Comparison of ENCODE assay signal across 23 cellular contexts in genomic region chr11:121420398-121420797, GRCh38. TPM values are rescaled to one million over a fixed set of nuclear protein-coding genes. Genes with fewer than 3 reads are reported as not detected.
DNase-seq lines count a peak whose midpoint lies in the region; ATAC-seq and TF ChIP-seq lines count a peak whose summit lies in the region.
"Had no signal": no experiment of that assay in that cellular context is flagged by ENCODE, and none has a peak within 500 bp of the region (broad histone marks: within the 10 kb centered on the region; RNA-seq: fewer than 3 reads in every experiment).

No MANE protein-coding gene starts in this region.

- intact Hi-C loops in natural killer cell (cut with micrococcal nuclease) = no loop called here
- intact Hi-C loops in activated CD8-positive, alpha-beta T cell treated with anti-CD3 and anti-CD28 coated beads for 36 hours (cut with micrococcal nuclease) = loop anchor here (5.0 kb wide), 1 partner anchor 93 kb away; no protein-coding TSS in a partner anchor
- intact Hi-C loops in head of caudate nucleus (cut with DNase I) = no loop called here

- H3K9me3 Mint-ChIP-seq in natural killer cell treated with Interleukin-12 subunit alpha and Interleukin-12 subunit beta and Interleukin-15 and Interleukin-18, amount 100 ng/mL, for 72 hours = no peaks in the 10 kb centered on the region
- no peaks in the 10 kb centered on the region for H3K9me3 Mint-ChIP-seq in natural killer cell
- peaks cover 8% of the 10 kb centered on the region for H3K9me3 Mint-ChIP-seq in activated CD8-positive, alpha-beta T cell treated with anti-CD3 and anti-CD28 coated beads for 36 hours
- H3K9me3 Mint-ChIP-seq: stimulated activated naive CD8-positive, alpha-beta T cell treated with anti-CD3 and anti-CD28 coated beads, Interleukin-15, Interleukin-2, amounts not matched to agents 100 ng/mL and 50 ng/mL, for 24 hours had no signal

- no peak for ATAC-seq in natural killer cell treated with Interleukin-12 subunit alpha and Interleukin-12 subunit beta and Interleukin-15 and Interleukin-18, amount 100 ng/mL, for 72 hours
- ATAC-seq in natural killer cell (no peak), GM18502 (IDR thresholded peaks at IDR 0.05; ENCODE audit: poor library complexity, unreplicated experiment) (no peak), GM19395 (IDR thresholded peaks at IDR 0.05; ENCODE audit: unreplicated experiment) (no peak)
- ATAC-seq in activated CD8-positive, alpha-beta T cell treated with anti-CD3 and anti-CD28 coated beads for 36 hours = peak; percentile 22

- H3K9ac ChIP-seq in Karpas-422 (ENCODE audit: low read length) = no peak overlapping the region

- peaks cover 35 to 55% of the 10 kb centered on the region in 2 donors for H3K4me1 Mint-ChIP-seq in natural killer cell treated with Interleukin-12 subunit alpha and Interleukin-12 subunit beta and Interleukin-15 and Interleukin-18, amount 100 ng/mL, for 72 hours (ENCODE audit: low read depth in 2 of 2)
- H3K4me1 Mint-ChIP-seq in natural killer cell = peaks cover 35 to 37% of the 10 kb centered on the region in 2 donors
- peaks cover 66% of the 10 kb centered on the region for H3K4me1 Mint-ChIP-seq in activated CD8-positive, alpha-beta T cell treated with anti-CD3 and anti-CD28 coated beads for 36 hours (ENCODE audit: low read depth)

- no peaks in the 10 kb centered on the region for H3K27me3 Mint-ChIP-seq in natural killer cell treated with Interleukin-12 subunit alpha and Interleukin-12 subunit beta and Interleukin-15 and Interleukin-18, amount 100 ng/mL, for 72 hours
- H3K27me3 Mint-ChIP-seq in natural killer cell (ENCODE audit: low read depth in 2 of 2) = peaks cover 0 to 3% of the 10 kb centered on the region in 2 donors
- no peaks in the 10 kb centered on the region for H3K27me3 Mint-ChIP-seq in activated CD8-positive, alpha-beta T cell treated with anti-CD3 and anti-CD28 coated beads for 36 hours
- H3K27me3 Mint-ChIP-seq: stimulated activated naive CD8-positive, alpha-beta T cell treated with anti-CD3 and anti-CD28 coated beads, Interleukin-15, Interleukin-2, amounts not matched to agents 100 ng/mL and 50 ng/mL, for 24 hours had no signal

- CTCF ChIA-PET in activated CD8-positive, alpha-beta T cell treated with anti-CD3 and anti-CD28 coated beads for 36 hours (lab: Charles Lee) = interaction anchor here (0.9 to 1.2 kb wide), 4 partner anchors 9 to 101 kb away, joined by 3 to 4 read pairs (median 3); no protein-coding TSS in a partner anchor

- H2AFZ ChIP-seq in Karpas-422 (ENCODE audit: low read length) = no peak overlapping the region

- POLR2A ChIA-PET in activated CD8-positive, alpha-beta T cell treated with anti-CD3 and anti-CD28 coated beads for 36 hours (lab: Charles Lee) = interaction anchor here (0.9 kb wide), 1 partner anchor 32 kb away, joined by 3 read pairs; the partner anchor contains the start of gene SORL1-AS1

- DNase-seq in natural killer cell treated with Interleukin-12 subunit alpha and Interleukin-12 subunit beta and Interleukin-15 and Interleukin-18, amount 100 ng/mL, for 72 hours (ENCODE audit: low spot score) = no peak
- no peak for DNase-seq in natural killer cell
- no peak for DNase-seq in Karpas-422
- DNase-seq in activated CD8-positive, alpha-beta T cell treated with anti-CD3 and anti-CD28 coated beads for 36 hours = no peak
- no peak for DNase-seq in head of caudate nucleus
- no peak for DNase-seq in C1 segment of cervical spinal cord (lab: John Stamatoyannopoulos, UW)
- DNase-seq: activated CD4-positive, alpha-beta T cell treated with anti-CD3 and anti-CD28 coated beads for 4 hours; caudate nucleus; GF-D8; H7; KBM-7; NCI-H1436; NCI-H2107; psoas muscle; SIG-M5; stimulated activated CD4-positive, alpha-beta T cell treated with anti-CD3 and anti-CD28 coated beads, Interleukin-15, amount 100 ng/mL, for 24 hours had no signal

- no peaks in the 10 kb centered on the region for H3K9me2 ChIP-seq in Karpas-422 (replicated peaks; ENCODE audit: insufficient read depth, low read length)

- H3K4me3 Mint-ChIP-seq in natural killer cell treated with Interleukin-12 subunit alpha and Interleukin-12 subunit beta and Interleukin-15 and Interleukin-18, amount 100 ng/mL, for 72 hours = no peak overlapping the region
- H3K4me3 Mint-ChIP-seq in natural killer cell = no peak overlapping the region
- H3K4me3 Mint-ChIP-seq in activated CD8-positive, alpha-beta T cell treated with anti-CD3 and anti-CD28 coated beads for 36 hours = no peak overlapping the region
- H3K4me3 Mint-ChIP-seq: stimulated activated naive CD8-positive, alpha-beta T cell treated with anti-CD3 and anti-CD28 coated beads, Interleukin-15, Interleukin-2, amounts not matched to agents 100 ng/mL and 50 ng/mL, for 24 hours had no signal

- peak overlapping the region; percentile 100 for H3K27ac ChIP-seq in Karpas-422 (ENCODE audit: low read length)
- H3K27ac ChIP-seq: ascending aorta, C4-2B, psoas muscle had no signal

- no peak overlapping the region for H3K4me2 ChIP-seq in Karpas-422 (ENCODE audit: low read depth, low read length, poor library complexity, severe bottlenecking)

- no peaks in the 10 kb centered on the region for H4K20me1 ChIP-seq in Karpas-422 (ENCODE audit: insufficient read depth, low read depth, low read length)

- no peaks in the 10 kb centered on the region for H3K79me2 ChIP-seq in Karpas-422 (ENCODE audit: low read length)

- peak overlapping the region; percentile 6 for H3K27ac Mint-ChIP-seq in natural killer cell treated with Interleukin-12 subunit alpha and Interleukin-12 subunit beta and Interleukin-15 and Interleukin-18, amount 100 ng/mL, for 72 hours
- H3K27ac Mint-ChIP-seq in natural killer cell = no peak overlapping the region
- no peak overlapping the region for H3K27ac Mint-ChIP-seq in activated CD8-positive, alpha-beta T cell treated with anti-CD3 and anti-CD28 coated beads for 36 hours
- H3K27ac Mint-ChIP-seq: activated naive CD4-positive, alpha-beta T cell treated with anti-CD3 and anti-CD28 coated beads, Interleukin-2, amount 50 U/mL, for 72 hours; stimulated activated naive CD8-positive, alpha-beta T cell treated with anti-CD3 and anti-CD28 coated beads, Interleukin-15, Interleukin-2, amounts not matched to agents 100 ng/mL and 50 ng/mL, for 24 hours had no signal

- H3K4me3 ChIP-seq in Karpas-422 (ENCODE audit: low read length) = no peak overlapping the region
- H3K4me3 ChIP-seq: ascending aorta, lung, psoas muscle had no signal

- TF ChIP-seq CTCF in natural killer cell (IDR thresholded peaks at IDR 0.05) = no peak
- no peak for TF ChIP-seq CTCF in activated CD8-positive, alpha-beta T cell treated with anti-CD3 and anti-CD28 coated beads for 36 hours (IDR thresholded peaks at IDR 0.05)

- H3K36me3 ChIP-seq in Karpas-422 (ENCODE audit: insufficient read depth, low read length) = no peaks in the 10 kb centered on the region
- H3K36me3 ChIP-seq: ascending aorta had no signal

- H3K4me1 ChIP-seq in Karpas-422 (ENCODE audit: low read length) = peaks cover 70% of the 10 kb centered on the region
- H3K4me1 ChIP-seq: psoas muscle had no signal

- H3K36me3 Mint-ChIP-seq in natural killer cell treated with Interleukin-12 subunit alpha and Interleukin-12 subunit beta and Interleukin-15 and Interleukin-18, amount 100 ng/mL, for 72 hours = no peaks in the 10 kb centered on the region
- no peaks in the 10 kb centered on the region for H3K36me3 Mint-ChIP-seq in natural killer cell
- no peaks in the 10 kb centered on the region for H3K36me3 Mint-ChIP-seq in activated CD8-positive, alpha-beta T cell treated with anti-CD3 and anti-CD28 coated beads for 36 hours (ENCODE audit: low read depth)

- no peaks in the 10 kb centered on the region for H3K9me3 ChIP-seq in Karpas-422 (ENCODE audit: low read length)
- H3K9me3 ChIP-seq: ascending aorta, psoas muscle had no signal

- H3K27me3 ChIP-seq in Karpas-422 (ENCODE audit: low read length) = no peaks in the 10 kb centered on the region
- H3K27me3 ChIP-seq: ascending aorta had no signal

RNA-seq across cellular contexts. Expression of gene SORL1, which starts 31.7 kb away (rescaled TPM):
- 10 to 100 TPM; 26.8 to 45.5 TPM for total RNA-seq in natural killer cell treated with Interleukin-12 subunit alpha and Interleukin-12 subunit beta and Interleukin-15 and Interleukin-18, amount 100 ng/mL, for 72 hours
- 100 to 1,000 TPM; 386 to 519 (median 456) TPM for total RNA-seq in natural killer cell
- 197 and 232 TPM in 2 replicates for total RNA-seq in Karpas-422 (2014; rRNA removed; shearing (Covaris generic); ENCODE audit: low replicate concordance)
- total RNA-seq in activated CD8-positive, alpha-beta T cell treated with anti-CD3 and anti-CD28 coated beads for 36 hours = 10 to 100 TPM; 61.1 to 64.6 TPM

Comparison
In these comparisons a context has a peak if more than half of its experiments do, and no peak if none do; other contexts are left out.
1. H3K27ac Mint-ChIP-seq: peak in natural killer cell treated with Interleukin-12 subunit alpha and Interleukin-12 subunit beta and Interleukin-15 and Interleukin-18, amount 100 ng/mL, for 72 hours (2 of 2); none in natural killer cell (0 of 2) and activated CD8-positive, alpha-beta T cell treated with anti-CD3 and anti-CD28 coated beads for 36 hours (single experiment).